In the genomic region with DNA sequence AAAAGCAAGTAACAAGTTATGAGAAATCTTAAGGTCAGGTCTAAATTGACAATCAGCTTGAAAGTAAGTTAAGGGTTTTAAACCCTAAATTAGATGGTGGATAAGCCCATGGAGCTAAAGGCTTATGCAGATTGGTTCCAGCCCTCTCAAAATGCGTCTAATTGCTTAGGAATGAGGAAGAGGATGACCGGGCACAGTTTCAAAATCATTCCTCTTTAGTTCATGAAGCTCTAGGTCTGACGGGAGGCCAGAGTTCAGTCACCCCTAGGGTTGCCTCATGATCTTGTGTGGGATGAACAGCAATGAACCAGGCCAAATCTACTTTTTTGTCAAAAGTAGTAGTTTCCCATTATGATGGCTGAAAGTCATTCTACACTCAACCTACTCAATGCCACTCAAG, we compare ENCODE assay signal across 11 cellular contexts.
A peak's percentile ranks its signal among the peaks of the same experiment; 100 is the strongest.
DNase-seq lines count a peak whose midpoint lies in the region; ATAC-seq, FAIRE-seq and TF ChIP-seq lines count a peak whose summit lies in the region.
"Had no signal": no experiment of that assay in that cellular context is flagged by ENCODE, and none has a peak within 500 bp of the region (broad histone marks: within the 10 kb centered on the region; RNA-seq: fewer than 3 reads in every experiment).

No MANE protein-coding gene starts in this region.

- no peak for TF ChIP-seq POLR2A in lower leg skin (IDR thresholded peaks at IDR 0.05)

- TF ChIP-seq CTCF in bronchial epithelial cell (IDR thresholded peaks at IDR 0.05; ENCODE audit: insufficient read depth, low read length, severe bottlenecking) (no peak), lower leg skin (IDR thresholded peaks at IDR 0.05) (no peak)

- H3K27me3 ChIP-seq in bronchial epithelial cell (ENCODE audit: control insufficient read depth, insufficient read depth, low read length) = no peaks in the 10 kb centered on the region

- H3K4me3 ChIP-seq in bronchial epithelial cell (ENCODE audit: low read depth, low read length) = no peak overlapping the region
- no peak overlapping the region for H3K4me3 ChIP-seq in lower leg skin (ENCODE audit: low read depth, poor library complexity, severe bottlenecking)

- intact Hi-C loops in lower leg skin (cut with DNase I; ENCODE audit: low total_unique reads) = no loop called here

- 45 to 52% methylated on average over 3 of the region's 3 CpGs for WGBS in lower leg skin, 2 donors

- H3K36me3 ChIP-seq in bronchial epithelial cell (ENCODE audit: control insufficient read depth, insufficient read depth, low read length) = no peaks in the 10 kb centered on the region

- FAIRE-seq in bronchial epithelial cell (lab: Jason Lieb, UNC) = no peak

- DNase-seq in HuH-7.5 (ENCODE audit: low spot score) (peak; percentile 27), bronchial epithelial cell (ENCODE audit: low read depth) (peak; percentile 75), left lobe of liver (ENCODE audit: low spot score) (peak; percentile 86), substantia nigra (lab: John Stamatoyannopoulos, UW) (peak in 1 of 49 donors; percentile 5), hypothalamus (lab: John Stamatoyannopoulos, UW) (no peak), NCI-H1694 (lab: John Stamatoyannopoulos, UW) (no peak), lower leg skin (ENCODE audit: low spot score in 2 of 2) (no peak)
- DNase-seq: activated naive CD8-positive, alpha-beta T cell treated with anti-CD3 and anti-CD28 coated beads, Interleukin-2, amount 10 ng/mL, durations not matched to agents 7 days and 5 days; immature natural killer cell; T-helper 9 cell had no signal

- ATAC-seq in left lobe of liver = peak; percentile 82
- no peak for ATAC-seq in GM21360 (IDR thresholded peaks at IDR 0.05; ENCODE audit: unreplicated experiment)

- peak overlapping the region; percentile 0 for H3K27ac ChIP-seq in substantia nigra (ENCODE audit: low read depth, low read length, poor library complexity, severe bottlenecking)

Comparison
In these comparisons a context has a peak if more than half of its experiments do, and no peak if none do; other contexts are left out.
1. DNase-seq: peak in HuH-7.5 (single experiment), bronchial epithelial cell (single experiment) and left lobe of liver (single experiment); none in hypothalamus (0 of 51), NCI-H1694 (single experiment) and lower leg skin (0 of 2).